Comparison of ENCODE assay signal across 28 cellular contexts in genomic region chr16:89880477-89881367, GRCh38. TPM values are rescaled to one million over a fixed set of nuclear protein-coding genes. Genes with fewer than 3 reads are reported as not detected.
A peak's percentile ranks its signal among the peaks of the same experiment; 100 is the strongest.
DNase-seq lines count a peak whose midpoint lies in the region; ATAC-seq, FAIRE-seq and TF ChIP-seq lines count a peak whose summit lies in the region.
"Had no signal": no experiment of that assay in that cellular context is flagged by ENCODE, and none has a peak within 500 bp of the region (broad histone marks: within the 10 kb centered on the region; RNA-seq: fewer than 3 reads in every experiment).

No MANE protein-coding gene starts in this region.

- H2AFZ ChIP-seq in keratinocyte (ENCODE audit: control insufficient read depth, low read length) = no peak overlapping the region

- H3K9me1 ChIP-seq in keratinocyte (ENCODE audit: control insufficient read depth, extremely low read depth, insufficient read depth, low read length) = no peaks in the 10 kb centered on the region

- H3K4me3 ChIP-seq in HUES6 (ENCODE audit: low read depth, low read length) = no peak overlapping the region
- H3K4me3 ChIP-seq in RWPE2 (ENCODE audit: severe bottlenecking) = no peak overlapping the region
- no peak overlapping the region for H3K4me3 ChIP-seq in keratinocyte (ENCODE audit: control insufficient read depth in 2 of 3, extremely low read depth in 1 of 3, insufficient read depth in 2 of 3, low read depth in 1 of 3, low read length in 3 of 3)
- no peak overlapping the region for H3K4me3 ChIP-seq in stomach
- H3K4me3 ChIP-seq: tibial nerve had no signal

- H3K27ac ChIP-seq in HUES6 (ENCODE audit: low read depth, low read length) = peak overlapping the region; percentile 9; the same call in 1 of the 2 replicates
- H3K27ac ChIP-seq in RWPE2 (ENCODE audit: poor library complexity, severe bottlenecking) = peak overlapping the region; percentile 22
- H3K27ac ChIP-seq in keratinocyte (ENCODE audit: control insufficient read depth, insufficient read depth, low read length) = peak overlapping the region; percentile 71
- H3K27ac ChIP-seq in stomach = no peak overlapping the region
- H3K27ac ChIP-seq: brain microvascular endothelial cell, tibial nerve had no signal

- dilution Hi-C loops in keratinocyte (cut with MboI; ENCODE audit: extremely low pct_ligation_motif_present, low sequenced_read_pairs) = no loop called here

- peak overlapping the region; percentile 78 for H3K4me2 ChIP-seq in keratinocyte (ENCODE audit: control insufficient read depth, extremely low read depth, insufficient read depth, low read depth, low read length)

- H3K79me2 ChIP-seq in keratinocyte (ENCODE audit: control insufficient read depth, insufficient read depth, low read length) = peaks cover 66% of the 10 kb centered on the region

- ATAC-seq in RWPE2 (ENCODE audit: low read depth) (peak; percentile 91), HG03354 (IDR thresholded peaks at IDR 0.05; ENCODE audit: poor library complexity, severe bottlenecking, unreplicated experiment) (no peak), HG02870 (IDR thresholded peaks at IDR 0.05; ENCODE audit: unreplicated experiment) (no peak)

- no peaks in the 10 kb centered on the region for H3K9me3 ChIP-seq in HUES6 (ENCODE audit: control insufficient read depth, insufficient read depth, low read depth, low read length)
- H3K9me3 ChIP-seq in RWPE2 (ENCODE audit: severe bottlenecking) = no peaks in the 10 kb centered on the region
- H3K9me3 ChIP-seq in keratinocyte (ENCODE audit: control insufficient read depth, low read depth, low read length) = no peaks in the 10 kb centered on the region
- H3K9me3 ChIP-seq in stomach = no peaks in the 10 kb centered on the region
- H3K9me3 ChIP-seq: tibial nerve had no signal

- H3K9ac ChIP-seq in HUES6 (ENCODE audit: low read length) (no peak overlapping the region), keratinocyte (ENCODE audit: control insufficient read depth, extremely low read depth, insufficient read depth, low read length) (peak overlapping the region; percentile 41)

- no peak for TF ChIP-seq EP300 in stomach (IDR thresholded peaks at IDR 0.05)

- peak; percentile 86 for FAIRE-seq in keratinocyte (lab: Jason Lieb, UNC)
- FAIRE-seq: frontal cortex, GM12891, H1, TTC549 had no signal

- TF ChIP-seq POLR2A in stomach (IDR thresholded peaks at IDR 0.05) = no peak

- peaks cover 16% of the 10 kb centered on the region for H4K20me1 ChIP-seq in keratinocyte (ENCODE audit: control insufficient read depth, extremely low read depth, insufficient read depth, low read length)

- H3K36me3 ChIP-seq in HUES6 (ENCODE audit: control insufficient read depth, insufficient read depth, low read length) (peaks cover 64% of the 10 kb centered on the region), RWPE2 (ENCODE audit: low read depth) (peaks cover 75% of the 10 kb centered on the region), keratinocyte (ENCODE audit: control insufficient read depth in 2 of 2, extremely low read depth in 1 of 2, insufficient read depth in 2 of 2, low read length in 2 of 2) (peaks cover 33 to 42% of the 10 kb centered on the region in 2 experiments), stomach (peaks cover 56 to 90% (median 82%) of the 10 kb centered on the region in 4 donors)

- no peaks in the 10 kb centered on the region for H3K27me3 ChIP-seq in HUES6 (ENCODE audit: control insufficient read depth, insufficient read depth, low read length)
- H3K27me3 ChIP-seq in RWPE2 (ENCODE audit: insufficient read depth, poor library complexity, severe bottlenecking) = no peaks in the 10 kb centered on the region
- no peaks in the 10 kb centered on the region for H3K27me3 ChIP-seq in keratinocyte (ENCODE audit: control insufficient read depth, extremely low read depth, insufficient read depth, low read length)
- H3K27me3 ChIP-seq in stomach = no peaks in the 10 kb centered on the region
- H3K27me3 ChIP-seq: brain microvascular endothelial cell, tibial nerve had no signal

- 84 to 89% (median 85%) methylated on average over 18 of the region's 18 CpGs for WGBS in stomach, 5 donors

- intact Hi-C loops in stomach (cut with DNase I; ENCODE audit: low total_unique reads) = no loop called here

- TF ChIP-seq CTCF in RWPE2 (IDR thresholded peaks at IDR 0.05; ENCODE audit: poor library complexity, severe bottlenecking) = no peak
- TF ChIP-seq CTCF in keratinocyte (optimal IDR thresholded peaks at IDR 0.05 in 1 of 3, IDR thresholded peaks at IDR 0.05 in 1 of 3, conservative IDR thresholded peaks at IDR 0.05 in 1 of 3; ENCODE audit: extremely low read depth in 1 of 3, insufficient read depth in 2 of 3, low read length in 3 of 3) = no peak
- TF ChIP-seq CTCF in stomach (IDR thresholded peaks at IDR 0.05) = no peak

- H3K4me1 ChIP-seq in HUES6 (ENCODE audit: control insufficient read depth, insufficient read depth, low read length) (no peaks in the 10 kb centered on the region), RWPE2 (ENCODE audit: insufficient read depth, poor library complexity, severe bottlenecking) (peaks cover 11% of the 10 kb centered on the region), keratinocyte (ENCODE audit: control insufficient read depth, extremely low read depth, insufficient read depth, low read length) (peaks cover 16% of the 10 kb centered on the region), stomach (peaks cover 0 to 22% (median 9%) of the 10 kb centered on the region in 4 donors)

- DNase-seq in DMS79 (lab: John Stamatoyannopoulos, UW) = peak; percentile 76
- no peak for DNase-seq in RWPE2 (ENCODE audit: low spot score)
- DNase-seq in keratinocyte (ENCODE audit: low read depth, low spot score) = peak; percentile 70
- DNase-seq in stomach = no peak
- DNase-seq in stimulated activated naive CD4-positive, alpha-beta T cell treated with Interleukin-2 at 50 U/mL for 16 hours (lab: John Stamatoyannopoulos, UW) = no peak
- DNase-seq: activated CD4-positive, alpha-beta T cell treated with anti-CD3 and anti-CD28 coated beads for 48 hours; activated CD8-positive, alpha-beta memory T cell treated with anti-CD3 and anti-CD28 coated beads, Interleukin-2, amount 50 U/mL, for 48 hours; brain microvascular endothelial cell; CD4-positive, alpha-beta memory T cell; cortex of kidney; DMS153; hippocampal formation; mesenchymal stem cell; naive B cell; NCI-H1436; posterior cingulate gyrus; Right ventricle myocardium superior; stimulated activated CD4-positive, alpha-beta T cell treated with anti-CD3 and anti-CD28 coated beads, Interleukin-2, amount 100 ng/mL, for 24 hours; stimulated activated naive CD4-positive, alpha-beta T cell; SW 1271 had no signal

RNA-seq across cellular contexts. Expression of gene TCF25, which starts 7.3 kb away (rescaled TPM):
- 92.4 to 103 TPM (median 97.5 TPM) in 3 replicates for polyA plus RNA-seq in keratinocyte
- 222 TPM for polyA plus RNA-seq in keratinocyte (2011; ENCODE audit: low read depth)
- polyA plus RNA-seq in keratinocyte (2011; cell fraction: cytosol; rRNA removed) = 51.5 and 85.9 TPM in 2 replicates
- 218 and 219 TPM in 2 replicates for polyA plus RNA-seq in keratinocyte (2011; cell fraction: nucleus; rRNA removed)
- 109 and 116 TPM in 2 replicates for polyA plus RNA-seq in keratinocyte (2012; ENCODE audit: low replicate concordance)
- 71.8 to 112 TPM (median 90.6 TPM) in 3 replicates for polyA minus RNA-seq in keratinocyte
- polyA minus RNA-seq in keratinocyte (2011; cell fraction: cytosol; rRNA and poly(A)+ RNA removed) = 68.1 TPM
- polyA minus RNA-seq in keratinocyte (2011; cell fraction: nucleus; rRNA and poly(A)+ RNA removed) = 51.9 and 53.5 TPM in 2 replicates
- 100 to 1,000 TPM; 132 to 748 (median 335) TPM for total RNA-seq in stomach
- 100 to 1,000 TPM; 124 to 276 (median 146) TPM for polyA plus RNA-seq in stomach

RNA-seq across cellular contexts. Expression of gene MC1R, which starts 37.9 kb away (rescaled TPM):
- polyA plus RNA-seq in keratinocyte (1.1 to 1.9 TPM (median 1.1 TPM) in 3 replicates), stomach (1 to 10 TPM; 1.4 to 3.9 (median 1.8) TPM)
- polyA plus RNA-seq in keratinocyte (2011; ENCODE audit: low read depth) = 0.99 TPM
- polyA plus RNA-seq in keratinocyte (2011; cell fraction: cytosol; rRNA removed) = 0.23 and 0.61 TPM in 2 replicates
- 8.9 TPM in 2 replicates for polyA plus RNA-seq in keratinocyte (2011; cell fraction: nucleus; rRNA removed)
- 0.88 and 1.8 TPM in 2 replicates for polyA plus RNA-seq in keratinocyte (2012; ENCODE audit: low replicate concordance)
- polyA minus RNA-seq in keratinocyte = 1.2 to 3.1 TPM (median 2.1 TPM) in 3 replicates
- polyA minus RNA-seq in keratinocyte (2011; cell fraction: cytosol; rRNA and poly(A)+ RNA removed) = 2.1 TPM
- polyA minus RNA-seq in keratinocyte (2011; cell fraction: nucleus; rRNA and poly(A)+ RNA removed) = 3.3 and 4.3 TPM in 2 replicates
- 10 to 100 TPM in 1 of 5 donors, 1 to 10 TPM in 4; 1.3 to 11.3 (median 6.7) TPM for total RNA-seq in stomach

RNA-seq across cellular contexts. Expression of gene TUBB3, which starts 42.4 kb away (rescaled TPM):
- polyA plus RNA-seq in keratinocyte = 29.2 to 54.2 TPM (median 34.0 TPM) in 3 replicates
- 12.0 TPM for polyA plus RNA-seq in keratinocyte (2011; ENCODE audit: low read depth)
- 43.9 and 88.8 TPM in 2 replicates for polyA plus RNA-seq in keratinocyte (2011; cell fraction: cytosol; rRNA removed)
- 53.8 and 69.2 TPM in 2 replicates for polyA plus RNA-seq in keratinocyte (2011; cell fraction: nucleus; rRNA removed)
- polyA plus RNA-seq in keratinocyte (2012; ENCODE audit: low replicate concordance) = 28.0 and 84.9 TPM in 2 replicates
- 41.8 to 174 TPM (median 49.2 TPM) in 3 replicates for polyA minus RNA-seq in keratinocyte
- 125 TPM for polyA minus RNA-seq in keratinocyte (2011; cell fraction: cytosol; rRNA and poly(A)+ RNA removed)
- polyA minus RNA-seq in keratinocyte (2011; cell fraction: nucleus; rRNA and poly(A)+ RNA removed) = 61.3 and 72.0 TPM in 2 replicates
- total RNA-seq in stomach = 10 to 100 TPM in 1 of 5 donors, 1 to 10 TPM in 1, under 1 TPM in 1, not detected in 2; 0.29 to 14.5 (median 1.0) TPM
- polyA plus RNA-seq in stomach = 1 to 10 TPM; 2.4 to 8.2 (median 5.0) TPM
- polyA plus RNA-seq: CD4-positive, alpha-beta memory T cell had no signal

RNA-seq across cellular contexts. Expression of gene SPIRE2, which starts 52.4 kb away (rescaled TPM):
- polyA plus RNA-seq in keratinocyte (1.1 to 1.7 TPM (median 1.3 TPM) in 3 replicates), stomach (10 to 100 TPM in 1 of 3 donors, 1 to 10 TPM in 2; 3.9 to 26.0 (median 6.5) TPM)
- 3.1 TPM for polyA plus RNA-seq in keratinocyte (2011; ENCODE audit: low read depth)
- polyA plus RNA-seq in keratinocyte (2011; cell fraction: cytosol; rRNA removed) = 0.83 and 1.2 TPM in 2 replicates
- polyA plus RNA-seq in keratinocyte (2011; cell fraction: nucleus; rRNA removed) = 3.2 and 3.4 TPM in 2 replicates
- polyA plus RNA-seq in keratinocyte (2012; ENCODE audit: low replicate concordance) = 1.1 and 1.5 TPM in 2 replicates
- polyA minus RNA-seq in keratinocyte = 0.96 to 2.5 TPM (median 0.99 TPM) in 3 replicates
- 2.9 TPM for polyA minus RNA-seq in keratinocyte (2011; cell fraction: cytosol; rRNA and poly(A)+ RNA removed)
- 1.6 and 1.8 TPM in 2 replicates for polyA minus RNA-seq in keratinocyte (2011; cell fraction: nucleus; rRNA and poly(A)+ RNA removed)
- total RNA-seq in stomach = 100 to 1,000 TPM in 1 of 5 donors, 10 to 100 TPM in 4; 17.3 to 230 (median 35.5) TPM

Comparison
In these comparisons a context has a peak if more than half of its experiments do, and no peak if none do; other contexts are left out.
1. DNase-seq: peak in DMS79 (single experiment) and keratinocyte (single experiment); none in RWPE2 (single experiment), stomach (single experiment) and stimulated activated naive CD4-positive, alpha-beta T cell treated with Interleukin-2 at 50 U/mL for 16 hours (single experiment).
2. H3K27ac ChIP-seq: peak in HUES6 (single experiment), RWPE2 (single experiment) and keratinocyte (single experiment); none in stomach (0 of 5).